ENCODE assay signal across 8 cellular contexts in genomic region chr12:49288412-49288853, GRCh38. TPM values are rescaled to one million over a fixed set of nuclear protein-coding genes. Genes with fewer than 3 reads are reported as not detected.
A peak's percentile ranks its signal among the peaks of the same experiment; 100 is the strongest.
DNase-seq lines count a peak whose midpoint lies in the region; ATAC-seq and TF ChIP-seq lines count a peak whose summit lies in the region.

No MANE protein-coding gene starts in this region.

- DNase-seq in AG09319 (ENCODE audit: extremely low read depth, low read depth), result no peak
- peak; percentile 83 for DNase-seq in GM13976 (ENCODE audit: low spot score)
- peak in 2 of 3 donors; percentile 62 to 86 for DNase-seq in Peyer's patch
- DNase-seq in activated T-helper 9 cell treated with anti-CD3 and anti-CD28 coated beads, Interleukin-2, amount 50 U/mL, for 16 hours (ENCODE audit: low read depth), result peak; percentile 45
- peak; percentile 58 for DNase-seq in fibroblast of villous mesenchyme (ENCODE audit: low read depth)
- DNase-seq in pons (ENCODE audit: low spot score), result peak; percentile 69
- no peak for DNase-seq in NK-92 (lab: John Stamatoyannopoulos, UW; ENCODE audit: unreplicated experiment)

- TF ChIP-seq CTCF in AG09319 (IDR thresholded peaks at IDR 0.05; ENCODE audit: low read depth, low read length) (peak; percentile 78), GM13976 (IDR thresholded peaks at IDR 0.05; ENCODE audit: borderline replicate concordance, control extremely low read depth, extremely low read depth, insufficient read depth, missing control alignments) (peak; percentile 87), Peyer's patch (IDR thresholded peaks at IDR 0.05) (peak; percentile 79 to 91 (median 86)), fibroblast of villous mesenchyme (IDR thresholded peaks at IDR 0.05; ENCODE audit: insufficient read depth, low read depth, low read length) (peak; percentile 82)

- no peaks in the 10 kb centered on the region for H3K9me3 ChIP-seq in Peyer's patch

- no peaks in the 10 kb centered on the region for H3K27me3 ChIP-seq in Peyer's patch

- H3K27ac ChIP-seq in Peyer's patch, result no peak overlapping the region

- no peaks in the 10 kb centered on the region for H3K4me1 ChIP-seq in Peyer's patch

- in situ Hi-C loops in GM13976 (cut with MboI; ENCODE audit: low sequenced_read_pairs, unreplicated experiment), result loop anchor here (5.0 kb wide), 1 partner anchor 49 kb away; the partner anchor contains the start of gene C1QL4

- no peaks in the 10 kb centered on the region for H3K36me3 ChIP-seq in Peyer's patch

- H3K4me3 ChIP-seq in Peyer's patch (no peak overlapping the region), fibroblast of villous mesenchyme (ENCODE audit: low read depth, low read length) (no peak overlapping the region)

- ATAC-seq in GM19455 (IDR thresholded peaks at IDR 0.05; ENCODE audit: unreplicated experiment), result no peak

- TF ChIP-seq POLR2A in Peyer's patch (IDR thresholded peaks at IDR 0.05), result no peak

RNA-seq across cellular contexts. Expression of gene PRPH, which starts 6.5 kb away (rescaled TPM):
- total RNA-seq in Peyer's patch, result 1 to 10 TPM in 3 of 4 donors, not detected in 1; 6.4 to 8.8 (median 6.5) TPM
- under 0.01 TPM in 1 of 2 replicates, not detected in the other for total RNA-seq in fibroblast of villous mesenchyme

RNA-seq across cellular contexts. Expression of gene TUBA1C, which starts 23.6 kb away (rescaled TPM):
- total RNA-seq in Peyer's patch (100 to 1,000 TPM; 143 to 442 (median 276) TPM), fibroblast of villous mesenchyme (376 and 609 TPM in 2 replicates)

RNA-seq across cellular contexts. Expression of gene TROAP, which starts 34.6 kb away (rescaled TPM):
- total RNA-seq in Peyer's patch (10 to 100 TPM in 2 of 4 donors, 1 to 10 TPM in 2; 8.0 to 28.1 (median 10.2) TPM), fibroblast of villous mesenchyme (11.3 and 14.7 TPM in 2 replicates)

RNA-seq across cellular contexts. Expression of gene C1QL4, which starts 48.6 kb away (rescaled TPM):
- total RNA-seq in Peyer's patch, result not detected
- total RNA-seq in fibroblast of villous mesenchyme, result under 0.01 TPM in 1 of 2 replicates, not detected in the other

RNA-seq across cellular contexts. Expression of gene DNAJC22, which starts 58.3 kb away (rescaled TPM):
- total RNA-seq in Peyer's patch (10 to 100 TPM in 3 of 4 donors, 1 to 10 TPM in 1; 5.0 to 57.8 (median 56.4) TPM), fibroblast of villous mesenchyme (1.7 and 2.6 TPM in 2 replicates)

Comparison
In these comparisons a context has a peak if more than half of its experiments do, and no peak if none do; other contexts are left out.
1. DNase-seq: peak in GM13976 (single experiment), Peyer's patch (2 of 3), activated T-helper 9 cell treated with anti-CD3 and anti-CD28 coated beads, Interleukin-2, amount 50 U/mL, for 16 hours (single experiment), fibroblast of villous mesenchyme (single experiment) and pons (single experiment); none in AG09319 (single experiment) and NK-92 (single experiment).
2. Peak in every context shown above with its lines, with median percentiles within 50 percentile points of each other: CTCF ChIP-seq.